Comparison of ENCODE assay signal across 8 cellular contexts in the genomic region with DNA sequence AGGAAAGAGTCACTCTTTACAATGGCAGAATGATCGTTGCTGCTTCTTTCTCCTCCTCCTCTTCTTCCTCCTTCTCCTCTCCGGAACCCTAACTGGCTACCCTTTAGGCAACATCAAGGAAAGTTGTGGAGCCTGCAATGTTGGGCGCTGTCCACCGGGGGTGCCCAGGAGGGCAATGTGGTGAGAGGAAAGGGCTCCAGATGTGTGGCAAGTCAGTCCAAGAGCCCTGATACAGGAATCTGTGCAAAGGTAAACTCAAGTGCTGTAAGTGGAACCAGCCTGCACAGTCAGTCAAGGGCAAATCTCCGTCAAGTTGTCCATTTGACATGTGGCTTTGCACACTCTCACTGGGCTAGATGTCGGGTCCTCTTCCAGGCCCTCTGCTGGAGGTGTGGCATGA. TPM values are rescaled to one million over a fixed set of nuclear protein-coding genes. Genes with fewer than 3 reads are reported as not detected.
DNase-seq lines count a peak whose midpoint lies in the region; ATAC-seq and TF ChIP-seq lines count a peak whose summit lies in the region.

No MANE protein-coding gene starts in this region.

- H3K79me2 ChIP-seq in parathyroid adenoma = no peaks in the 10 kb centered on the region

- 53 to 70% methylated on average over 5 to 6 of the region's 6 CpGs for WGBS in tibial nerve, 2 donors

- no peak overlapping the region for H3K27ac ChIP-seq in breast epithelium
- no peak overlapping the region for H3K27ac ChIP-seq in parathyroid adenoma
- no peak overlapping the region for H3K27ac ChIP-seq in tibial nerve

- H3K9ac ChIP-seq in parathyroid adenoma = no peak overlapping the region

- TF ChIP-seq POLR2A in breast epithelium (IDR thresholded peaks at IDR 0.05) (no peak), tibial nerve (IDR thresholded peaks at IDR 0.05) (no peak)

- no peak overlapping the region for H3K4me2 ChIP-seq in parathyroid adenoma (ENCODE audit: low read length)

- TF ChIP-seq CTCF in breast epithelium (IDR thresholded peaks at IDR 0.05) (peak in 2 of 3 donors; percentile 17 to 27), parathyroid adenoma (IDR thresholded peaks at IDR 0.05) (peak; percentile 34), tibial nerve (IDR thresholded peaks at IDR 0.05) (peak in 2 of 5 experiments; percentile 23 to 26)

- DNase-seq in NCI-H2196 (lab: John Stamatoyannopoulos, UW; ENCODE audit: unreplicated experiment) (peak; percentile 17), NCI-H2196 treated with DMSO at 0.1 percent for 48 hours (lab: John Stamatoyannopoulos, UW; ENCODE audit: unreplicated experiment) (no peak), HuH-7.5 (ENCODE audit: low spot score) (peak; percentile 32), breast epithelium (ENCODE audit: low spot score in 2 of 2) (no peak), tibial nerve (ENCODE audit: low spot score in 2 of 2) (no peak)

- H3K4me1 ChIP-seq in breast epithelium (no peaks in the 10 kb centered on the region), parathyroid adenoma (peaks cover 26% of the 10 kb centered on the region), tibial nerve (peaks cover 0 to 49% (median 7%) of the 10 kb centered on the region in 4 donors)

- TF ChIP-seq EP300 in tibial nerve (IDR thresholded peaks at IDR 0.05) = no peak

- H3K36me3 ChIP-seq in breast epithelium = no peaks in the 10 kb centered on the region
- no peaks in the 10 kb centered on the region for H3K36me3 ChIP-seq in parathyroid adenoma (ENCODE audit: control insufficient read depth, insufficient read depth, low read length)
- no peaks in the 10 kb centered on the region for H3K36me3 ChIP-seq in tibial nerve

- no peak overlapping the region for H3K4me3 ChIP-seq in breast epithelium
- no peak overlapping the region for H3K4me3 ChIP-seq in parathyroid adenoma (ENCODE audit: low read depth, low read length)
- H3K4me3 ChIP-seq in tibial nerve = no peak overlapping the region

- H3K9me3 ChIP-seq in breast epithelium (no peaks in the 10 kb centered on the region), parathyroid adenoma (ENCODE audit: control insufficient read depth, low read length) (no peaks in the 10 kb centered on the region), tibial nerve (no peaks in the 10 kb centered on the region)

- peaks cover 0 to 91% of the 10 kb centered on the region in 2 donors for H3K27me3 ChIP-seq in breast epithelium
- no peaks in the 10 kb centered on the region for H3K27me3 ChIP-seq in parathyroid adenoma (ENCODE audit: control insufficient read depth, insufficient read depth, low read length)
- H3K27me3 ChIP-seq in tibial nerve = peaks cover 0 to 17% of the 10 kb centered on the region in 2 donors

- no peak overlapping the region for H2AFZ ChIP-seq in parathyroid adenoma

- intact Hi-C loops in breast epithelium (cut with DNase I; ENCODE audit: low total_unique reads) = loop anchor here (10.0 kb wide), 1 partner anchor 84 kb away; no protein-coding TSS in a partner anchor

- ATAC-seq in HG03342 (IDR thresholded peaks at IDR 0.05; ENCODE audit: unreplicated experiment) (no peak), HG02938 (IDR thresholded peaks at IDR 0.05; ENCODE audit: unreplicated experiment) (no peak)

RNA-seq across cellular contexts. Expression of gene RTL5, which starts 2.8 kb away (rescaled TPM):
- total RNA-seq in breast epithelium (1 to 10 TPM; 3.3 to 5.0 (median 5.0) TPM), tibial nerve (10 to 100 TPM in 1 of 4 donors, 1 to 10 TPM in 3; 6.5 to 14.7 (median 7.8) TPM)

RNA-seq across cellular contexts. Expression of gene PIN4, which starts 52.7 kb away (rescaled TPM):
- total RNA-seq in breast epithelium (10 to 100 TPM; 11.3 to 20.0 (median 12.5) TPM), tibial nerve (10 to 100 TPM in 2 of 4 donors, 1 to 10 TPM in 2; 5.7 to 12.5 (median 8.6) TPM)

Comparison
In these comparisons a context has a peak if more than half of its experiments do, and no peak if none do; other contexts are left out.
1. DNase-seq: peak in NCI-H2196 (single experiment) and HuH-7.5 (single experiment); none in NCI-H2196 treated with DMSO at 0.1 percent for 48 hours (single experiment), breast epithelium (0 of 2) and tibial nerve (0 of 2).